Comparison of ENCODE assay signal across 11 cellular contexts in genomic region chr1:184775329-184775728, GRCh38.
"Had no signal": no experiment of that assay in that cellular context is flagged by ENCODE, and none has a peak within 500 bp of the region (broad histone marks: within the 10 kb centered on the region; RNA-seq: fewer than 3 reads in every experiment).

No MANE protein-coding gene starts in this region.

- H3K27ac ChIP-seq: HL-60 had no signal

- H3K4me3 ChIP-seq: GM23338, K562 had no signal

- ATAC-seq: GM23338, K562 had no signal

- FAIRE-seq: H1, H54, K562 had no signal

- DNase-seq: H9, HCEC 1CT, HFFc6, IMR-90, Kasumi-1, KG1 had no signal
